ENCODE assay signal across 24 cellular contexts in the genomic region with DNA sequence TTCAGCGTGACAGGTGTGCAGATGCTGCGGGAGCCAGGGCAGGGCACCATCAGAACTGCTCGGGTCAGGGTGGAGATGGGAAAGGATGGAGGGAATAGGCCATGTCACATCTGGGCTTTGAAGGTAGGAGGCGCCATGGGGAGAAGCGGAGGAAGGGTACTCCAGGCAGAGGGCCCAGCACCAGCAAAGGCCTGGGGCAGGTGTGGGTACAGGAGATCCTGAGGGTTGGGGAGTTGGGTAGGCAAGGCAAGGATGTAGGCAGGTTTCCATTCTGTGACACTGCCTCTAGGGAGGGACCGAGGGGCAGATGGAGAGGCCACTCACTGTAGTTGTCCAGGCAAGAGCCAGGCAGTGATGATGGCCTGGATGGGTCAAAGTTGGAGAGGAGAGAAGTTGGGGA. TPM values are rescaled to one million over a fixed set of nuclear protein-coding genes. Genes with fewer than 3 reads are reported as not detected.
"Had no signal": no experiment of that assay in that cellular context is flagged by ENCODE, and none has a peak within 500 bp of the region (broad histone marks: within the 10 kb centered on the region; RNA-seq: fewer than 3 reads in every experiment).

No MANE protein-coding gene starts in this region.

- H3K27me3 ChIP-seq: brain microvascular endothelial cell, right lobe of liver, testis, vagina had no signal

- H3K36me3 ChIP-seq: brain microvascular endothelial cell, left ventricle myocardium inferior, right lobe of liver, vagina had no signal

- DNase-seq: activated CD4-positive, alpha-beta T cell treated with anti-CD3 and anti-CD28 coated beads, Interleukin-2, amount 10 ng/mL, durations not matched to agents 7 days and 5 days; activated CD4-positive, CD25-positive, alpha-beta regulatory T cell treated with anti-CD3 and anti-CD28 coated beads, Interleukin-2, amount 50 U/mL, for 72 hours; activated CD8-positive, alpha-beta T cell treated with anti-CD3 and anti-CD28 coated beads, Interleukin-2, amount 10 ng/mL, durations not matched to agents 7 days and 5 days; activated gamma-delta T cell treated with Interleukin-2 at 50 U/mL for 16 hours; brain microvascular endothelial cell; central memory CD4-positive, alpha-beta T cell; dermis blood vessel endothelial cell; effector CD8-positive, alpha-beta T cell; foreskin keratinocyte; left ventricle myocardium inferior; mammary epithelial cell; naive thymus-derived CD8-positive, alpha-beta T cell; nucleus accumbens; small intestine; stimulated activated CD4-positive, alpha-beta T cell treated with anti-CD3 and anti-CD28 coated beads, Interleukin-15, amount 100 ng/mL, for 24 hours; stimulated activated naive CD4-positive, alpha-beta T cell; testis had no signal

- H3K9me3 ChIP-seq: left ventricle myocardium inferior, right lobe of liver, testis, vagina had no signal

- H3K4me3 ChIP-seq: left ventricle myocardium inferior, right lobe of liver, testis, vagina had no signal

- H3K27me3 Mint-ChIP-seq: activated CD4-positive, alpha-beta T cell treated with anti-CD3 and anti-CD28 coated beads, Interleukin-2, amount 10 ng/mL, durations not matched to agents 7 days and 5 days; type B pancreatic cell had no signal

- H3K36me3 Mint-ChIP-seq: activated naive CD4-positive, alpha-beta T cell treated with anti-CD3 and anti-CD28 coated beads, Interleukin-2, amount 50 U/mL, for 72 hours; mesothelial cell of epicardium; naive thymus-derived CD8-positive, alpha-beta T cell; type B pancreatic cell had no signal

- H3K4me1 ChIP-seq: foreskin keratinocyte, left ventricle myocardium inferior, vagina had no signal

- H3K4me1 Mint-ChIP-seq: activated CD4-positive, alpha-beta T cell treated with anti-CD3 and anti-CD28 coated beads, Interleukin-2, amount 10 ng/mL, durations not matched to agents 7 days and 5 days; naive thymus-derived CD8-positive, alpha-beta T cell had no signal

- ATAC-seq: activated CD8-positive, alpha-beta T cell treated with anti-CD3 and anti-CD28 coated beads, Interleukin-2, amount 10 ng/mL, durations not matched to agents 7 days and 5 days; activated naive CD4-positive, alpha-beta T cell treated with anti-CD3 and anti-CD28 coated beads, Interleukin-2, amount 50 U/mL, for 72 hours; foreskin keratinocyte; naive thymus-derived CD8-positive, alpha-beta T cell; right lobe of liver had no signal

- H3K27ac Mint-ChIP-seq: activated CD4-positive, alpha-beta T cell treated with anti-CD3 and anti-CD28 coated beads, Interleukin-2, amount 10 ng/mL, durations not matched to agents 7 days and 5 days; activated CD8-positive, alpha-beta T cell treated with anti-CD3 and anti-CD28 coated beads, Interleukin-2, amount 10 ng/mL, durations not matched to agents 7 days and 5 days; activated naive CD4-positive, alpha-beta T cell treated with anti-CD3 and anti-CD28 coated beads, Interleukin-2, amount 50 U/mL, for 72 hours; mesothelial cell of epicardium; naive thymus-derived CD8-positive, alpha-beta T cell; T-helper 2 cell treated with Interferon-gamma antibody and Interleukin-4, amounts not matched to agents 5 μg/mL and 100 μg/mL, for 36 hours; type B pancreatic cell had no signal

- H3K4me3 Mint-ChIP-seq: activated CD4-positive, alpha-beta T cell treated with anti-CD3 and anti-CD28 coated beads, Interleukin-2, amount 10 ng/mL, durations not matched to agents 7 days and 5 days; activated CD8-positive, alpha-beta T cell treated with anti-CD3 and anti-CD28 coated beads, Interleukin-2, amount 10 ng/mL, durations not matched to agents 7 days and 5 days; mesothelial cell of epicardium; T-helper 2 cell treated with Interferon-gamma antibody and Interleukin-4, amounts not matched to agents 5 μg/mL and 100 μg/mL, for 36 hours; type B pancreatic cell had no signal

- H3K9me3 Mint-ChIP-seq: activated CD4-positive, alpha-beta T cell treated with anti-CD3 and anti-CD28 coated beads, Interleukin-2, amount 10 ng/mL, durations not matched to agents 7 days and 5 days; activated naive CD4-positive, alpha-beta T cell treated with anti-CD3 and anti-CD28 coated beads, Interleukin-2, amount 50 U/mL, for 72 hours; mesothelial cell of epicardium; naive thymus-derived CD8-positive, alpha-beta T cell; T-helper 2 cell treated with Interferon-gamma antibody and Interleukin-4, amounts not matched to agents 5 μg/mL and 100 μg/mL, for 36 hours; type B pancreatic cell had no signal

- H3K27ac ChIP-seq: brain microvascular endothelial cell, foreskin keratinocyte, left ventricle myocardium inferior, right lobe of liver, testis, vagina, VCaP had no signal

RNA-seq across cellular contexts. Expression of gene EMID1, which starts 8.5 kb away (rescaled TPM):
- total RNA-seq: activated CD4-positive, alpha-beta T cell treated with anti-CD3 and anti-CD28 coated beads, Interleukin-2, amount 10 ng/mL, durations not matched to agents 7 days and 5 days; activated CD8-positive, alpha-beta T cell treated with anti-CD3 and anti-CD28 coated beads, Interleukin-2, amount 10 ng/mL, durations not matched to agents 7 days and 5 days; foreskin keratinocyte; naive thymus-derived CD8-positive, alpha-beta T cell had no signal
- polyA plus RNA-seq: foreskin keratinocyte; mammary epithelial cell; naive thymus-derived CD8-positive, alpha-beta T cell had no signal
